Comparison of ENCODE assay signal across 2 cellular contexts in genomic region chr6:112503210-112503609, GRCh38.
TF ChIP-seq lines count a peak whose summit lies in the region.

No MANE protein-coding gene starts in this region.

TF ChIP-seq in IMR-90, 13 proteins besides CTCF, POLR2A, EP300 and RAD21 (continued from another document):
- TF ChIP-seq MXI1 (IDR thresholded peaks at IDR 0.05; ENCODE audit: borderline replicate concordance, low read depth, low read length) (no peak), NFE2L2 (IDR thresholded peaks at IDR 0.05; ENCODE audit: low read depth, low read length) (no peak), MAZ (IDR thresholded peaks at IDR 0.05; ENCODE audit: borderline replicate concordance, low read depth, low read length) (no peak), ELK1 (IDR thresholded peaks at IDR 0.05; ENCODE audit: borderline replicate concordance, low read depth, low read length) (no peak), CEBPB (IDR thresholded peaks at IDR 0.05; ENCODE audit: low read depth, low read length) (no peak), RCOR1 (IDR thresholded peaks at IDR 0.05; ENCODE audit: insufficient replicate concordance, low read length) (no peak), RFX5 (IDR thresholded peaks at IDR 0.05; ENCODE audit: low read depth, low read length) (no peak)

TF ChIP-seq in SK-N-SH, 30 proteins besides CTCF, POLR2A, EP300 and RAD21 (continued from another document):
- TF ChIP-seq RCOR1 (IDR thresholded peaks at IDR 0.05; ENCODE audit: low read length) (no peak), ELF1 (IDR thresholded peaks at IDR 0.05) (no peak), YY1 (IDR thresholded peaks at IDR 0.05; ENCODE audit: low read depth) (no peak)
